In genomic region chr2:97267411-97268074, GRCh38 we compare ENCODE assay signal across 1 cellular context.
TF ChIP-seq lines count a peak whose summit lies in the region.

No MANE protein-coding gene starts in this region.

TF ChIP-seq in HCT116, 20 proteins besides CTCF, POLR2A, EP300 and RAD21 (continued from another document):
- TF ChIP-seq CBX3 (IDR thresholded peaks at IDR 0.05; ENCODE audit: low read depth) (no peak), ZFX (IDR thresholded peaks at IDR 0.05) (no peak), YY1 (IDR thresholded peaks at IDR 0.05; ENCODE audit: extremely low read depth, insufficient replicate concordance, low read depth, low read length) (no peak), SRF (IDR thresholded peaks at IDR 0.05; ENCODE audit: low read depth) (no peak), ZNF274 (IDR thresholded peaks at IDR 0.05; ENCODE audit: low read depth, low read length) (no peak), JUND (IDR thresholded peaks at IDR 0.05) (no peak)
